ENCODE assay signal across 1 cellular context in the genomic region with DNA sequence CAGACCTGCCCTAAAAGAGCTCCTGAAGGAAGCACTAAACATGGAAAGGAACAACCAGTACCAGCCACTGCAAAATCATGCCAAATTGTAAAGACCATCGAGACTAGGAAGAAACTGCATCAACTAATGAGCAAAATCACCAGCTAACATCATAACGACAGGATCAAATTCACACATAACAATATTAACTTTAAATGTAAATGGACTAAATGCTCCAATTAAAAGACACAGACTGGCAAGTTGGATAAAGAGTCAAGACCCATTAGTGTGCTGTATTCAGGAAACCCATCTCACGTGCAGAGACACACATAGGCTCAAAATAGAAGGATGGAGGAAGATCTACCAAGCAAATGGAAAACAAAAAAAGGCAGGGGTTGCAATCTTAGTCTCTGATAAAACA. TPM values are rescaled to one million over a fixed set of nuclear protein-coding genes. Genes with fewer than 3 reads are reported as not detected.
"Had no signal": no experiment of that assay in that cellular context is flagged by ENCODE, and none has a peak within 500 bp of the region (broad histone marks: within the 10 kb centered on the region; RNA-seq: fewer than 3 reads in every experiment).

No MANE protein-coding gene starts in this region.

RNA-seq across cellular contexts. Expression of gene TTC39A, which starts 56.9 kb away (rescaled TPM):
- total RNA-seq: naive thymus-derived CD8-positive, alpha-beta T cell had no signal
